8 cellular contexts compared by ENCODE assay signal in the genomic region with DNA sequence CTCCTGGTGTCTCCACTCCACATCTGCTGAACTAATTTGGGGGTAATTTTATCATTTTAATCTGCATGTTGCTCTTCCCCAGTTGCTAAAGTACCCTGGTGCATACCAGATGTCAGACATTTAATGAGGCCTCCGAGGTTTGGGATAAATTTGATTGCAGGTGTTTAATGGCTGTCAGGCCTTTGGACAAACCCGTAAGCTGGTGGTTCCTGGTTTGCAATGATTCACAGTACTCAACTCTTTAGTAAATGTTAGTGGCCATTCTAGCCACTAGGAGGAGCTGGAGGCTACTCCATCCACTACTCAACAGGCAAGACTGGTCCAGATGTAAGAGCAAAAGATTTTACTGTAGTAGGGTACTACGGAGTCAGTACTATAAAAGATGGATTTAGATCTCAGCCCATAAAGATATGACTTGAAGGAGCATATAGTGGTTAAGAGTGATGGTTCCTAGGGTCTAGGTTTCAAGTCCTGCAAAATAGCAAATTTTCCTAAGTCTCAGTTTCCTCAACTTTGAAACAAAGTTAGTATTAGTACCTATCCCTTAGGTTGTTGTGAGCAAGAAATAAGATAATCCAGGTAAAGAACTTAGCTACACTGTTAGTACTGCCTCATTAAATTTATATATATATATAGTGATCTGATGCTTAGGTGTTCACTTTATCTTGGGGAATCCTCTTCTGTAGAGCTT.
A peak's percentile ranks its signal among the peaks of the same experiment; 100 is the strongest.
DNase-seq lines count a peak whose midpoint lies in the region; ATAC-seq, FAIRE-seq and TF ChIP-seq lines count a peak whose summit lies in the region.

No MANE protein-coding gene starts in this region.

- in situ Hi-C loops in Caki2 (cut with HindIII; ENCODE audit: low pct_unique_long_range_greater_than_20kb, low sequenced_read_pairs) = no loop called here

- TF ChIP-seq CTCF in endothelial cell of umbilical vein (IDR thresholded peaks at IDR 0.05; ENCODE audit: extremely low read depth in 1 of 2, insufficient read depth in 1 of 2, low read depth in 1 of 2, low read length in 2 of 2) = peak; percentile 62 to 69
- peak; percentile 32 to 44 for TF ChIP-seq CTCF in tibial artery (IDR thresholded peaks at IDR 0.05)

- no peaks in the 10 kb centered on the region for H4K20me1 ChIP-seq in endothelial cell of umbilical vein (replicated peaks; ENCODE audit: control insufficient read depth, extremely low read depth, insufficient read depth, low read length)

- H3K27me3 Mint-ChIP-seq in naive thymus-derived CD4-positive, alpha-beta T cell = peaks cover 0 to 12% (median 0%) of the 10 kb centered on the region in 5 donors

- H3K27ac ChIP-seq in endothelial cell of umbilical vein (ENCODE audit: insufficient read depth, low read depth, low read length) = no peak overlapping the region
- H3K27ac ChIP-seq in naive thymus-derived CD4-positive, alpha-beta T cell (ENCODE audit: low read depth, low read length) = no peak overlapping the region
- H3K27ac ChIP-seq in tibial artery = no peak overlapping the region

- H3K4me3 Mint-ChIP-seq in naive thymus-derived CD4-positive, alpha-beta T cell = no peak overlapping the region

- peak; percentile 99 for ATAC-seq in HG03175 (IDR thresholded peaks at IDR 0.05; ENCODE audit: unreplicated experiment)
- ATAC-seq in naive thymus-derived CD4-positive, alpha-beta T cell = peak; percentile 89

- H3K9ac ChIP-seq in endothelial cell of umbilical vein (replicated peaks; ENCODE audit: extremely low read depth, insufficient read depth, low read length) = no peak overlapping the region

- peaks cover 0 to under 1% (median 0%) of the 10 kb centered on the region in 11 donors for H3K9me3 Mint-ChIP-seq in naive thymus-derived CD4-positive, alpha-beta T cell

- CTCF ChIA-PET in endothelial cell of umbilical vein (lab: Charles Lee) = interaction anchor here (0.6 to 3.7 kb wide), 48 partner anchors 9 to 972 kb away, joined by 3 to 36 read pairs (median 4); a partner anchor contains a TSS
- CTCF ChIA-PET in naive thymus-derived CD4-positive, alpha-beta T cell (lab: Charles Lee) = interaction anchor here (0.5 to 3.0 kb wide), 17 partner anchors 18 to 996 kb away, joined by 3 to 33 read pairs (median 4); no protein-coding TSS in a partner anchor

- BruUV-seq in endothelial cell of umbilical vein (replicated peaks; lab: Mats Ljungman, UMichigan) = no TSS peak

- peaks cover 13 to 18% of the 10 kb centered on the region in 2 experiments for H3K27me3 ChIP-seq in endothelial cell of umbilical vein (ENCODE audit: control insufficient read depth in 2 of 2, insufficient read depth in 2 of 2, low read length in 2 of 2)
- no peaks in the 10 kb centered on the region for H3K27me3 ChIP-seq in naive thymus-derived CD4-positive, alpha-beta T cell (ENCODE audit: control insufficient read depth in 2 of 2, insufficient read depth in 2 of 2, low read length in 2 of 2)
- no peaks in the 10 kb centered on the region for H3K27me3 ChIP-seq in tibial artery

- peak; percentile 44 for FAIRE-seq in endothelial cell of umbilical vein (lab: Jason Lieb, UNC)

- H3K79me2 ChIP-seq in endothelial cell of umbilical vein (ENCODE audit: control insufficient read depth, insufficient read depth, low read length) = no peaks in the 10 kb centered on the region

- no peaks in the 10 kb centered on the region for H3K36me3 Mint-ChIP-seq in naive thymus-derived CD4-positive, alpha-beta T cell

- H3K9me3 ChIP-seq in endothelial cell of umbilical vein (replicated peaks; ENCODE audit: control insufficient read depth, insufficient read depth, low read length) (no peaks in the 10 kb centered on the region), tibial artery (no peaks in the 10 kb centered on the region)
- H3K9me3 ChIP-seq in naive thymus-derived CD4-positive, alpha-beta T cell (ENCODE audit: control insufficient read depth in 2 of 3, low read length in 3 of 3) = no peaks in the 10 kb centered on the region

- H3K9me1 ChIP-seq in endothelial cell of umbilical vein (replicated peaks; ENCODE audit: control insufficient read depth, extremely low read depth, insufficient read depth, low read length) = no peaks in the 10 kb centered on the region

- POLR2A ChIA-PET in endothelial cell of umbilical vein (lab: Charles Lee) = no interaction called here
- POLR2A ChIA-PET in naive thymus-derived CD4-positive, alpha-beta T cell (lab: Charles Lee) = interaction anchor here (0.7 to 2.5 kb wide), 4 partner anchors 9 to 105 kb away, joined by 3 to 13 read pairs (median 4); no protein-coding TSS in a partner anchor

- intact Hi-C loops in endothelial cell of umbilical vein (cut with micrococcal nuclease) = loop anchor here (1.0 kb wide), 5 partner anchors 211 to 943 kb away; no protein-coding TSS in a partner anchor
- intact Hi-C loops in naive thymus-derived CD4-positive, alpha-beta T cell (cut with micrococcal nuclease) = loop anchor here (1.0 to 5.0 kb wide), 12 partner anchors 45 to 913 kb away; a partner anchor contains a TSS
- intact Hi-C loops in tibial artery (cut with DNase I; ENCODE audit: low total_unique reads) = no loop called here

- DNase-seq in Caki2 (ENCODE audit: low read depth) = peak; percentile 41
- peak; percentile 54 for DNase-seq in GM19240 (ENCODE audit: insufficient read length, low spot score)
- DNase-seq in NCI-H524 (lab: John Stamatoyannopoulos, UW) = peak; percentile 83 to 93
- DNase-seq in activated CD4-positive, alpha-beta T cell treated with anti-CD3 and anti-CD28 coated beads, Interleukin-2, amount 50 U/mL, for 24 hours (ENCODE audit: low read depth in 1 of 2, low spot score in 1 of 2) = peak; percentile 1 to 37
- DNase-seq in endothelial cell of umbilical vein (ENCODE audit: low read depth, low spot score) = peak; percentile 80
- peak in 8 of 9 donors; percentile 23 to 78 (median 66) for DNase-seq in naive thymus-derived CD4-positive, alpha-beta T cell
- peak in 1 of 2 donors; percentile 23 for DNase-seq in tibial artery

- peaks cover 20 to 44% (median 30%) of the 10 kb centered on the region in 7 donors for H3K4me1 Mint-ChIP-seq in naive thymus-derived CD4-positive, alpha-beta T cell

- H3K36me3 ChIP-seq in endothelial cell of umbilical vein (ENCODE audit: control insufficient read depth in 2 of 2, extremely low read depth in 1 of 2, insufficient read depth in 2 of 2, low read length in 2 of 2) (no peaks in the 10 kb centered on the region), tibial artery (no peaks in the 10 kb centered on the region)
- no peaks in the 10 kb centered on the region for H3K36me3 ChIP-seq in naive thymus-derived CD4-positive, alpha-beta T cell (ENCODE audit: control insufficient read depth in 2 of 3, insufficient read depth in 3 of 3, low read length in 3 of 3)

- no peak overlapping the region for H3K4me2 ChIP-seq in endothelial cell of umbilical vein (ENCODE audit: insufficient read depth, low read length)

- no peak for TF ChIP-seq POLR2A in endothelial cell of umbilical vein (IDR thresholded peaks at IDR 0.05; ENCODE audit: low read depth, low read length)

- H3K27ac Mint-ChIP-seq in naive thymus-derived CD4-positive, alpha-beta T cell = peak overlapping the region in 2 of 9 donors; percentile 60 to 65

- dilution Hi-C loops in endothelial cell of umbilical vein (cut with MboI; ENCODE audit: extremely low pct_ligation_motif_present, low sequenced_read_pairs) = no loop called here

- H3K4me1 ChIP-seq in endothelial cell of umbilical vein (ENCODE audit: control insufficient read depth, extremely low read depth, insufficient read depth, low read length) (no peaks in the 10 kb centered on the region), tibial artery (no peaks in the 10 kb centered on the region)
- peaks cover 6 to 20% of the 10 kb centered on the region in 2 donors for H3K4me1 ChIP-seq in naive thymus-derived CD4-positive, alpha-beta T cell (ENCODE audit: control insufficient read depth in 2 of 2, insufficient read depth in 2 of 2, low read length in 2 of 2)

- H3K4me3 ChIP-seq in endothelial cell of umbilical vein (replicated peaks in 1 of 3; ENCODE audit: insufficient read depth in 1 of 3, low read depth in 1 of 3, low read length in 3 of 3) (no peak overlapping the region), tibial artery (no peak overlapping the region)
- H3K4me3 ChIP-seq in naive thymus-derived CD4-positive, alpha-beta T cell (ENCODE audit: low read length) = no peak overlapping the region

- no peak overlapping the region for H2AFZ ChIP-seq in endothelial cell of umbilical vein (ENCODE audit: low read depth, low read length)

TF ChIP-seq in endothelial cell of umbilical vein, 7 proteins besides CTCF, POLR2A, EP300 and RAD21:
- TF ChIP-seq GATA2 (IDR thresholded peaks at IDR 0.05; ENCODE audit: insufficient read depth, insufficient read length, low read depth, low read length) (no peak), MYC (IDR thresholded peaks at IDR 0.05; ENCODE audit: low read depth, low read length) (no peak), POLR2AphosphoS5 (IDR thresholded peaks at IDR 0.05; ENCODE audit: insufficient read depth, low read depth, low read length) (no peak), JUN (IDR thresholded peaks at IDR 0.05; ENCODE audit: borderline replicate concordance, insufficient read depth, insufficient read length, low read depth) (no peak), EZH2 (IDR thresholded peaks at IDR 0.05; ENCODE audit: borderline replicate concordance, low read depth, low read length, severe bottlenecking) (no peak), FOS (IDR thresholded peaks at IDR 0.05; ENCODE audit: borderline replicate concordance, insufficient read depth, low read length) (no peak)
- TF ChIP-seq, protein P1, sequence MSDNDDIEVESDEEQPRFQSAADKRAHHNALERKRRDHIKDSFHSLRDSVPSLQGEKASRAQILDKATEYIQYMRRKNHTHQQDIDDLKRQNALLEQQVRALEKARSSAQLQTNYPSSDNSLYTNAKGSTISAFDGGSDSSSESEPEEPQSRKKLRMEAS (IDR thresholded peaks at IDR 0.05; ENCODE audit: insufficient read depth, insufficient read length) = no peak
TF ChIP-seq in endothelial cell of umbilical vein: peak in this region for 0.
